1 cellular context compared by ENCODE assay signal in the genomic region with DNA sequence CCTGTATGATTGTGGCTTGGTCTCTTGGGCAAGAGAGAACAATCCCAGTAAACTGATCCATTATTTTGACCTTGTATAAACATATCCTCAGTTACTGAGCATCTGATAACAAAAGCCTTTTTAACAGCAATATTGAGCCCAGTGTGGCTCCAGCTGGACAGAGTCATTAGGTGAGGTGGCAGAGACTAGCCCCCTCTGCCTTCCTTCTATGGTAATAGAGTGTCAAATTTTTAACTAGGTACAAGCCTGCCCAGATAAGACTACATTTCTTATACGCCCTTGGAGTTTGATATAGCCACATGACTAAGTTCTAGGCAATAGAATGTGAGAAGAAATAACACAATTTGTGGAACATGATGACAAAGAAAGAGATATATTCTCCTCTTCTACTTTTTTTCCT.
TF ChIP-seq lines count a peak whose summit lies in the region.

No MANE protein-coding gene starts in this region.

TF ChIP-seq in WTC11, 78 proteins besides CTCF, POLR2A, EP300 and RAD21 (continued from another document):
- TF ChIP-seq, protein P1, sequence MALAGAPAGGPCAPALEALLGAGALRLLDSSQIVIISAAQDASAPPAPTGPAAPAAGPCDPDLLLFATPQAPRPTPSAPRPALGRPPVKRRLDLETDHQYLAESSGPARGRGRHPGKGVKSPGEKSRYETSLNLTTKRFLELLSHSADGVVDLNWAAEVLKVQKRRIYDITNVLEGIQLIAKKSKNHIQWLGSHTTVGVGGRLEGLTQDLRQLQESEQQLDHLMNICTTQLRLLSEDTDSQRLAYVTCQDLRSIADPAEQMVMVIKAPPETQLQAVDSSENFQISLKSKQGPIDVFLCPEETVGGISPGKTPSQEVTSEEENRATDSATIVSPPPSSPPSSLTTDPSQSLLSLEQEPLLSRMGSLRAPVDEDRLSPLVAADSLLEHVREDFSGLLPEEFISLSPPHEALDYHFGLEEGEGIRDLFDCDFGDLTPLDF (CRISPR knock-in tag; IDR thresholded peaks at IDR 0.05): no peak
- no peak for TF ChIP-seq PREB (CRISPR knock-in tag; IDR thresholded peaks at IDR 0.05; ENCODE audit: borderline replicate concordance)
